32 cellular contexts compared by ENCODE assay signal in genomic region chr3:84984429-84984828, GRCh38. TPM values are rescaled to one million over a fixed set of nuclear protein-coding genes. Genes with fewer than 3 reads are reported as not detected.
"Had no signal": no experiment of that assay in that cellular context is flagged by ENCODE, and none has a peak within 500 bp of the region (broad histone marks: within the 10 kb centered on the region; RNA-seq: fewer than 3 reads in every experiment).

No MANE protein-coding gene starts in this region.

- H3K4me1 ChIP-seq: Peyer's patch, SJSA1 had no signal

- H3K4me3 ChIP-seq: MG63, Peyer's patch, SJSA1 had no signal

- H3K9me3 ChIP-seq: MG63, Peyer's patch, SJSA1, SK-N-SH had no signal

- H3K27me3 ChIP-seq: MG63, Peyer's patch, SJSA1 had no signal

- H3K36me3 ChIP-seq: MG63, Peyer's patch, SJSA1 had no signal

- H3K27ac ChIP-seq: Peyer's patch, SJSA1 had no signal

- DNase-seq: activated CD4-positive, alpha-beta memory T cell treated with anti-CD3 and anti-CD28 coated beads for 36 hours; activated CD4-positive, alpha-beta T cell treated with anti-CD3 and anti-CD28 coated beads for 4 hours; activated CD4-positive, alpha-beta T cell treated with anti-CD3 and anti-CD28 coated beads, Interleukin-2, amount 50 U/mL, for 1 hour; activated CD4-positive, CD25-positive, alpha-beta regulatory T cell treated with anti-CD3 and anti-CD28 coated beads, Interleukin-2, amount 50 U/mL, for 72 hours; activated CD8-positive, alpha-beta memory T cell treated with anti-CD3 and anti-CD28 coated beads, Interleukin-2, amount 50 U/mL, for 4 hours; activated effector memory CD4-positive, alpha-beta T cell treated with Interleukin-2 at 50 U/mL for 16 hours; activated naive CD4-positive, alpha-beta T cell treated with anti-CD3 and anti-CD28 coated beads, Interleukin-2, amount 10 ng/mL, durations not matched to agents 7 days and 5 days; activated naive CD8-positive, alpha-beta T cell treated with anti-CD3 and anti-CD28 coated beads, Interleukin-2, amount 50 U/mL, for 24 hours; activated T-cell treated with anti-CD3 and anti-CD28 coated beads for 4 hours; activated T-cell treated with anti-CD3 and anti-CD28 coated beads, Interleukin-2, amount 50 U/mL, for 48 hours; anterior cingulate cortex; caudate nucleus; cerebellar nuclear complex; Kasumi-1; KBM-7; MG63; NCI-H1048; NCI-H1105 treated with DMSO at 0.1 percent for 48 hours; NCI-H1436; NCI-H1694; NCI-H2029; NCI-H2107; NCI-H345; NCI-H524 treated with DMSO at 0.1 percent for 48 hours; NCI-H748 treated with DMSO at 0.1 percent for 48 hours; NK-92 treated with Interleukin-12 subunit alpha and Interleukin-12 subunit beta, amount 100 ng/mL, for 24 hours; PC-3; Peyer's patch; RPMI8226; SHP77 treated with DMSO at 0.1 percent for 48 hours; SK-N-SH had no signal

- H3K9ac ChIP-seq: SK-N-SH had no signal

RNA-seq across cellular contexts. Expression of gene CADM2, which starts 25.6 kb away (rescaled TPM):
- total RNA-seq: activated CD4-positive, alpha-beta memory T cell treated with anti-CD3 and anti-CD28 coated beads for 36 hours; SJSA1 had no signal
